Comparison of ENCODE assay signal across 8 cellular contexts in the genomic region with DNA sequence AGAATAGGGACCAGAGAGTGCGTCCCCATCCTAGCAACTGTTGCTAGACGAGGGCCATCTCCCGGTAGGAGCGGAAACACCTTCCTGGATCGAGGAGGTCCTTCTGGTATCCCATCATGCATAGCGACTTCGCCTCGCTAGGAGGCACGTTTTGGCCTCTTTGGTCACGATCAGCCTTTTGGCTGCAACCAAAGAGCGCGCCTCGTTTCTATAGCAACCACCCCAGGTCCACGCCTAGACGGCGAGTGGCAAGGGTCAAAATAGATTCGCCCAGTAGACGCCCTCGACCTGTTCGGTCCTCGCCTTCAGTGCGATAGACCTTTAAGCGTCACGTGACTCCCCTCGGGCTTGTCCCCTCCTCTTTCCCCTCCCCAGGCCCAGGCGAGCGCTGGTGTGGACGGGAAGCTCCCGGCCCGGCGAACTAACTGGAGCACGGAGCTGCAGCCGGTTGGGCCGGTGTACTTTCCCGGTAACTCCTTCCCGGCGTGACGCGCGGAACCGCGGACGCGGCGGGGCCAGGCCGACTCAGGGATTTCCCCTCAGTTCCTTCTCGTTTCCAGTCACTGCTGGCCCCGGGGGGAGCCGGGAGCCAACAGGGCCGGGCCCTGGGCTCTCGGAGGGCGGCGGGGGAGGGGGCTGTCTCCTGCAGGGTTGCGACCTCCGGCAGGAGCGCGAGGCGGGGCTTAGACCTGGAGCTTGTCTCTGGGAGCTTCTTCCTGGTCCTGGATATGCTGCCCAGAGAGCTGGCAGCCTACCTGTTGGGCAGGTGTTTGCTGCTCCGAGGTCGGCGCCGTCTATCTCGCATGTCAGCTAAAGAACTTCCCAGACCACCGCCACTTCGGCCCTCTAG. TPM values are rescaled to one million over a fixed set of nuclear protein-coding genes. Genes with fewer than 3 reads are reported as not detected.
DNase-seq lines count a peak whose midpoint lies in the region; FAIRE-seq and TF ChIP-seq lines count a peak whose summit lies in the region.

A gene (plus strand): TSS at position 359 of the 850 bp plus-strand sequence. CDS start 2,258 bp downstream, outside the sequence.

- 0 out of 2 replicates have a peak, but pooled peaks have one; percentile 28 for TF ChIP-seq CTCF in Loucy (conservative IDR thresholded peaks at IDR 0.05; ENCODE audit: low read length)
- TF ChIP-seq CTCF in neural cell (IDR thresholded peaks at IDR 0.05; ENCODE audit: poor library complexity, severe bottlenecking), result peak; percentile 72

- H2AFZ ChIP-seq in Loucy (ENCODE audit: low read length), result peak within 1 kb of the TSS; percentile 90
- H2AFZ ChIP-seq in neural cell (ENCODE audit: low read depth, low read length), result peak within 1 kb of the TSS; percentile 86

- peak; percentile 64 for TF ChIP-seq POLR2A in H54 (IDR thresholded peaks at IDR 0.05; ENCODE audit: low read depth, low read length)

- H3K4me1 ChIP-seq in Loucy (ENCODE audit: insufficient read depth, low read length, poor library complexity, severe bottlenecking), result peaks cover 37% of the 10 kb centered on the region
- peaks cover 21% of the 10 kb centered on the region for H3K4me1 ChIP-seq in stomach smooth muscle (ENCODE audit: control insufficient read depth, insufficient read depth, low read length)

- H3K27ac ChIP-seq in neural cell (ENCODE audit: low read length) (peak within 1 kb of the TSS; percentile 95), stomach smooth muscle (ENCODE audit: low read length) (peak within 1 kb of the TSS; percentile 94)

- H3K4me3 ChIP-seq in Loucy (ENCODE audit: low read length, poor library complexity, severe bottlenecking) (peak within 1 kb of the TSS; percentile 80), neural cell (ENCODE audit: low read length) (peak within 1 kb of the TSS; percentile 95), stomach smooth muscle (ENCODE audit: low read length in 2 of 2) (peak within 1 kb of the TSS; percentile 68 to 80)

- H3K9ac ChIP-seq in Loucy (ENCODE audit: low read depth, low read length, poor library complexity, severe bottlenecking), result peak within 1 kb of the TSS; percentile 74
- peak within 1 kb of the TSS; percentile 85 for H3K9ac ChIP-seq in neural cell (ENCODE audit: low read length)
- H3K9ac ChIP-seq in stomach smooth muscle (ENCODE audit: low read length in 2 of 2), result peak within 1 kb of the TSS; percentile 84 to 86

- H3K9me2 ChIP-seq in Loucy (replicated peaks; ENCODE audit: low read depth, low read length) (no peaks in the 10 kb centered on the region), neural cell (ENCODE audit: insufficient read depth, low read length) (no peaks in the 10 kb centered on the region)

- peaks cover 7% of the 10 kb centered on the region; the same call in 1 of the 2 replicates for H3F3A ChIP-seq in Loucy (ENCODE audit: low read depth)
- H3F3A ChIP-seq in neural cell (ENCODE audit: insufficient read depth, low read length, poor library complexity, severe bottlenecking), result peaks cover 11% of the 10 kb centered on the region

- peak; percentile 69 for TF ChIP-seq EP300 in neural cell (conservative IDR thresholded peaks at IDR 0.05; ENCODE audit: poor library complexity, severe bottlenecking)

- peak; percentile 100 for DNase-seq in ELR (ENCODE audit: low read depth)
- DNase-seq in H54 (ENCODE audit: insufficient read length, low spot score), result peak; percentile 59
- peak; percentile 100 for DNase-seq in SHP77 (lab: John Stamatoyannopoulos, UW)
- DNase-seq in activated effector memory CD4-positive, alpha-beta T cell treated with anti-CD3 and anti-CD28 coated beads, Interleukin-2, amount 50 U/mL, for 16 hours, result peak; percentile 98
- peak; percentile 100 for DNase-seq in fibroblast of the conjunctiva (ENCODE audit: low read depth)

- peak within 1 kb of the TSS; percentile 98 for H3K4me2 ChIP-seq in Loucy (ENCODE audit: low read depth, low read length, poor library complexity, severe bottlenecking)
- peak within 1 kb of the TSS; percentile 99 for H3K4me2 ChIP-seq in neural cell (ENCODE audit: low read length)

- peak; percentile 100 for FAIRE-seq in H54 (lab: Jason Lieb, UNC)

- peak; percentile 10 for TF ChIP-seq RAD21 in neural cell (conservative IDR thresholded peaks at IDR 0.05)

- H3K27me3 ChIP-seq in Loucy (ENCODE audit: insufficient read depth, low read length, poor library complexity, severe bottlenecking) (no peaks in the 10 kb centered on the region), neural cell (ENCODE audit: insufficient read depth, low read depth, low read length) (no peaks in the 10 kb centered on the region), stomach smooth muscle (ENCODE audit: control insufficient read depth in 1 of 2, insufficient read depth in 2 of 2, low read length in 2 of 2) (no peaks in the 10 kb centered on the region)

- H3K36me3 ChIP-seq in Loucy (ENCODE audit: insufficient read depth, low read length) (no peaks in the 10 kb centered on the region), neural cell (ENCODE audit: insufficient read depth, low read length) (no peaks in the 10 kb centered on the region), stomach smooth muscle (ENCODE audit: control insufficient read depth in 2 of 2, insufficient read depth in 2 of 2, low read length in 2 of 2) (no peaks in the 10 kb centered on the region)

- H3K9me3 ChIP-seq in Loucy (ENCODE audit: insufficient read depth, low read depth, low read length) (no peaks in the 10 kb centered on the region), neural cell (ENCODE audit: low read length) (no peaks in the 10 kb centered on the region), stomach smooth muscle (ENCODE audit: control insufficient read depth in 2 of 2, low read length in 2 of 2) (no peaks in the 10 kb centered on the region)

- peaks cover 4% of the 10 kb centered on the region for H4K20me1 ChIP-seq in Loucy (ENCODE audit: insufficient read depth, low read length, poor library complexity, severe bottlenecking)
- H4K20me1 ChIP-seq in neural cell (ENCODE audit: insufficient read depth), result no peaks in the 10 kb centered on the region

- H3K79me2 ChIP-seq in Loucy (ENCODE audit: insufficient read depth, low read length) (peaks cover 31% of the 10 kb centered on the region), neural cell (replicated peaks; ENCODE audit: insufficient read depth, low read length) (peaks cover 31% of the 10 kb centered on the region)

TF ChIP-seq in neural cell, 6 proteins besides CTCF, POLR2A, EP300 and RAD21:
- TF ChIP-seq POLR2AphosphoS5 (IDR thresholded peaks at IDR 0.05), result peak; percentile 89
- TF ChIP-seq, protein P1, sequence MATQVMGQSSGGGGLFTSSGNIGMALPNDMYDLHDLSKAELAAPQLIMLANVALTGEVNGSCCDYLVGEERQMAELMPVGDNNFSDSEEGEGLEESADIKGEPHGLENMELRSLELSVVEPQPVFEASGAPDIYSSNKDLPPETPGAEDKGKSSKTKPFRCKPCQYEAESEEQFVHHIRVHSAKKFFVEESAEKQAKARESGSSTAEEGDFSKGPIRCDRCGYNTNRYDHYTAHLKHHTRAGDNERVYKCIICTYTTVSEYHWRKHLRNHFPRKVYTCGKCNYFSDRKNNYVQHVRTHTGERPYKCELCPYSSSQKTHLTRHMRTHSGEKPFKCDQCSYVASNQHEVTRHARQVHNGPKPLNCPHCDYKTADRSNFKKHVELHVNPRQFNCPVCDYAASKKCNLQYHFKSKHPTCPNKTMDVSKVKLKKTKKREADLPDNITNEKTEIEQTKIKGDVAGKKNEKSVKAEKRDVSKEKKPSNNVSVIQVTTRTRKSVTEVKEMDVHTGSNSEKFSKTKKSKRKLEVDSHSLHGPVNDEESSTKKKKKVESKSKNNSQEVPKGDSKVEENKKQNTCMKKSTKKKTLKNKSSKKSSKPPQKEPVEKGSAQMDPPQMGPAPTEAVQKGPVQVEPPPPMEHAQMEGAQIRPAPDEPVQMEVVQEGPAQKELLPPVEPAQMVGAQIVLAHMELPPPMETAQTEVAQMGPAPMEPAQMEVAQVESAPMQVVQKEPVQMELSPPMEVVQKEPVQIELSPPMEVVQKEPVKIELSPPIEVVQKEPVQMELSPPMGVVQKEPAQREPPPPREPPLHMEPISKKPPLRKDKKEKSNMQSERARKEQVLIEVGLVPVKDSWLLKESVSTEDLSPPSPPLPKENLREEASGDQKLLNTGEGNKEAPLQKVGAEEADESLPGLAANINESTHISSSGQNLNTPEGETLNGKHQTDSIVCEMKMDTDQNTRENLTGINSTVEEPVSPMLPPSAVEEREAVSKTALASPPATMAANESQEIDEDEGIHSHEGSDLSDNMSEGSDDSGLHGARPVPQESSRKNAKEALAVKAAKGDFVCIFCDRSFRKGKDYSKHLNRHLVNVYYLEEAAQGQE (IDR thresholded peaks at IDR 0.05; ENCODE audit: borderline replicate concordance), result no peak
- TF ChIP-seq TAF1 (IDR thresholded peaks at IDR 0.05; ENCODE audit: low read depth), result peak; percentile 41
- TF ChIP-seq SMC3 (conservative IDR thresholded peaks at IDR 0.05; ENCODE audit: poor library complexity), result peak; percentile 49
- no peak for TF ChIP-seq EZH2 (IDR thresholded peaks at IDR 0.05; ENCODE audit: borderline replicate concordance, insufficient read depth, low read length, poor library complexity, severe bottlenecking)
- TF ChIP-seq MXI1 (conservative IDR thresholded peaks at IDR 0.05; ENCODE audit: poor library complexity, severe bottlenecking), result peak; percentile 89

RNA-seq across cellular contexts. Expression of the gene that starts here (rescaled TPM):
- 10.9 and 16.7 TPM in 2 replicates for polyA plus RNA-seq in neural cell
- 23.6 and 24.8 TPM in 2 replicates for polyA minus RNA-seq in neural cell

Comparison
In these comparisons a context has a peak if more than half of its experiments do, and no peak if none do; other contexts are left out.
1. Peak in every context shown above with its lines: DNase-seq, H3K4me3 ChIP-seq and H3K27ac ChIP-seq.